Comparison of ENCODE assay signal across 12 cellular contexts in the genomic region with DNA sequence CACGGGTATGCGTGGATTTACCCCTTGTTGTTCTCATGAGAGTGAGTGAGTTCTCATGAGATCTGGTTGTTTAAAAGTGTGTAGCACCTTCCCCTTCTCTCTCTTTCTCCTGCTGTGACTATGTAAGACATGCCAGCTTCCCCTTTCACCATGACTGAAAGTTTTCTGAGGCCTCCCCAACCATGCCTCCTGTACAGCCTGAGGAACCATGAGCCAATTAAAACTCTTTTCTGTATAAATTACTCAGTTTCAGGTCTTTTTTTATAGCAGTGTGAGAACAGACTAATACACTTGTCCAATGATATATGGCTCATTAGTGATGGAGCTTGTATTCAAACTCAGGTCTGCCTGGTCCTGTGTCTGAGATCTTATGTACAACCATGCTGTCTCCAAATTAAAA. TPM values are rescaled to one million over a fixed set of nuclear protein-coding genes. Genes with fewer than 3 reads are reported as not detected.
DNase-seq lines count a peak whose midpoint lies in the region; ATAC-seq and TF ChIP-seq lines count a peak whose summit lies in the region.
"Had no signal": no experiment of that assay in that cellular context is flagged by ENCODE, and none has a peak within 500 bp of the region (broad histone marks: within the 10 kb centered on the region; RNA-seq: fewer than 3 reads in every experiment).

No MANE protein-coding gene starts in this region.

- H3K27me3 Mint-ChIP-seq in activated naive CD4-positive, alpha-beta T cell treated with anti-CD3 and anti-CD28 coated beads for 36 hours (ENCODE audit: low read depth), result no peaks in the 10 kb centered on the region

- no peak overlapping the region for H3K27ac ChIP-seq in PC-9

- no TSS peak for BruUV-seq in PC-9 (replicated peaks; lab: Mats Ljungman, UMichigan)

- H3K9me3 ChIP-seq in PC-9 (ENCODE audit: insufficient read depth, low read depth), result no peaks in the 10 kb centered on the region

- POLR2A ChIA-PET in PC-9 (lab: Charles Lee; ENCODE audit: unreplicated experiment), result no interaction called here

- H3K79me2 ChIP-seq in PC-9 (ENCODE audit: low read depth), result no peaks in the 10 kb centered on the region

- H3K4me2 ChIP-seq in PC-9, result no peak overlapping the region

- H3K4me1 Mint-ChIP-seq in activated naive CD4-positive, alpha-beta T cell treated with anti-CD3 and anti-CD28 coated beads for 36 hours (ENCODE audit: low read depth), result no peaks in the 10 kb centered on the region

- no peak overlapping the region for H3K4me3 Mint-ChIP-seq in activated naive CD4-positive, alpha-beta T cell treated with anti-CD3 and anti-CD28 coated beads for 36 hours

- intact Hi-C loops in activated naive CD4-positive, alpha-beta T cell treated with anti-CD3 and anti-CD28 coated beads for 36 hours (cut with micrococcal nuclease), result no loop called here
- intact Hi-C loops in PC-9 (cut with micrococcal nuclease; ENCODE audit: unreplicated experiment), result no loop called here

- H3K4me3 ChIP-seq in PC-9, result no peak overlapping the region

- peak; percentile 75 for ATAC-seq in GM18499 (IDR thresholded peaks at IDR 0.05; ENCODE audit: insufficient read depth, unreplicated experiment)
- peak; percentile 83 for ATAC-seq in GM21360 (IDR thresholded peaks at IDR 0.05; ENCODE audit: unreplicated experiment)
- peak; percentile 64 for ATAC-seq in HG03045 (IDR thresholded peaks at IDR 0.05; ENCODE audit: unreplicated experiment)
- ATAC-seq in GM21381 (IDR thresholded peaks at IDR 0.05; ENCODE audit: unreplicated experiment), result no peak

- H2AFZ ChIP-seq in PC-9, result no peak overlapping the region

- CTCF ChIA-PET in activated naive CD4-positive, alpha-beta T cell treated with anti-CD3 and anti-CD28 coated beads for 36 hours (lab: Charles Lee), result interaction anchor here (0.7 kb wide), 1 partner anchor 350 kb away, joined by 3 read pairs; no protein-coding TSS in a partner anchor
- CTCF ChIA-PET in PC-9 (lab: Charles Lee), result no interaction called here

- no peaks in the 10 kb centered on the region for H3K27me3 ChIP-seq in PC-9 (ENCODE audit: insufficient read depth, low read depth)

- H4K20me1 ChIP-seq in PC-9 (ENCODE audit: insufficient read depth), result no peaks in the 10 kb centered on the region

- no peak overlapping the region for H3K27ac Mint-ChIP-seq in activated naive CD4-positive, alpha-beta T cell treated with anti-CD3 and anti-CD28 coated beads for 36 hours

- no peak for TF ChIP-seq CTCF in PC-9 (conservative IDR thresholded peaks at IDR 0.05)

- H3K36me3 Mint-ChIP-seq in activated naive CD4-positive, alpha-beta T cell treated with anti-CD3 and anti-CD28 coated beads for 36 hours (ENCODE audit: low read depth), result no peaks in the 10 kb centered on the region

- no peaks in the 10 kb centered on the region for H3K9me2 ChIP-seq in PC-9 (ENCODE audit: insufficient read depth)

- peak; percentile 73 for DNase-seq in MV-4-11 (lab: John Stamatoyannopoulos, UW)
- no peak for DNase-seq in activated naive CD4-positive, alpha-beta T cell treated with anti-CD3 and anti-CD28 coated beads for 36 hours
- no peak for DNase-seq in PC-9
- DNase-seq in activated gamma-delta T cell treated with Interleukin-2 at 50 U/mL for 16 hours, result no peak
- DNase-seq: aorta, NCI-H524 had no signal

- no peaks in the 10 kb centered on the region for H3K36me3 ChIP-seq in PC-9 (ENCODE audit: low read depth)

- no peaks in the 10 kb centered on the region for H3K9me3 Mint-ChIP-seq in activated naive CD4-positive, alpha-beta T cell treated with anti-CD3 and anti-CD28 coated beads for 36 hours

- H3F3A ChIP-seq in PC-9 (ENCODE audit: insufficient read depth, low read depth), result no peaks in the 10 kb centered on the region

- no peaks in the 10 kb centered on the region for H3K4me1 ChIP-seq in PC-9 (replicated peaks; ENCODE audit: insufficient read depth)

RNA-seq across cellular contexts. Expression of a gene that starts 28.5 kb away (rescaled TPM):
- not detected for total RNA-seq in activated naive CD4-positive, alpha-beta T cell treated with anti-CD3 and anti-CD28 coated beads for 36 hours
- total RNA-seq in PC-9 (2021), result not detected in 2 replicates
- total RNA-seq: H1, ureter had no signal

RNA-seq across cellular contexts. Expression of a gene that starts 59.9 kb away (rescaled TPM):
- not detected for total RNA-seq in activated naive CD4-positive, alpha-beta T cell treated with anti-CD3 and anti-CD28 coated beads for 36 hours
- not detected in 2 replicates for total RNA-seq in PC-9 (2021)
